ENCODE assay signal across 14 cellular contexts in the genomic region with DNA sequence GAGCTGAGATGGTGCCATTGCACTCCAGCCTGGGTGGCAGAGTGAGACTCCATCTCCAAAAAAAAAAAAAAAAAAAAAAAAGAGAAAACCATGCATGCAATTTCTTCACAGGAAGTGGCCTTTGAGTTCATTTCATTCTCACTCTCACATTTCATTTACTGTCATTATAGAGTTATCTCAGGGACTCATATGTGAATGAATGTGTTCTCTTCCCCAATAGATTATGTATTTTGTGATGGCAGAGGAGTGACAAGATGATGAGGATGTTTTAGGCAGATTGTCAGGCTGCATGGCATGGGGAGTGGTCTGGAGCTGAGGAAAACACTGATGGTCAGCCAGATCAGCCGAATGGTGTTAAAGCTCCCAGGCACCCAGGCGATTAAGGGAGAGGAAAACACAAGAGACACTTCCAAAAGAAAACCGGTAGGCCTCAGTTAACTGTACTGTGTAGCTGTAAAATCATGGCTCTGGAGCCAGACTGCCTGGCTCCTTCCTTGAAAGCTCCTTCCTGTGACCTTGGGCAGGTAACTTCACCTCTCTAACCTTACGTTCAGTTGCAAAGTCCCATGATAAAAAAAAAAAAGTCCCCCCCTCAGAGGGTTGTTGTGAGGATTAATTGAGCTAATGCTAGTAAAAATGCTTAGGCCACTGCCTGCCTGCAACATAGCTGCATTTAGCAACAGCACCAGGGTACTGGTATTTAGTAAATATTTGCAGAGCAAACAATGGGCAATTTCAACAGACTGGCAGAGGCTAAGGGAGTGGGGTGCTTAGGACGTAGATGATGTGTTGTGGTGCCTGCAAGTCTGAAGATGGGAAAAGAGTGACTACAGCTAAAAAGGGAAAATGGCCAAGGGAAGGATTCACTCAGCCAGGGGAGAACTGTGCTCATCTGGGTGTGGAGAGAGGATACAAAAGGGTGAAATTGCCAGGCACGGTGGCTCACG. TPM values are rescaled to one million over a fixed set of nuclear protein-coding genes. Genes with fewer than 3 reads are reported as not detected.
DNase-seq lines count a peak whose midpoint lies in the region; ATAC-seq and TF ChIP-seq lines count a peak whose summit lies in the region.
"Had no signal": no experiment of that assay in that cellular context is flagged by ENCODE, and none has a peak within 500 bp of the region (broad histone marks: within the 10 kb centered on the region; RNA-seq: fewer than 3 reads in every experiment).

No MANE protein-coding gene starts in this region.

- no peak overlapping the region for H2BK120ac ChIP-seq in H9 (ENCODE audit: low read depth, low read length, poor library complexity, severe bottlenecking)

- CTCF ChIA-PET in T-cell (lab: Charles Lee): interaction anchor here in 1 of 2 donors (0.7 kb wide), 1 partner anchor 1764 kb away, joined by 8 read pairs; no protein-coding TSS in a partner anchor

- no CpG with 5 or more reads among the region's 7 CpGs for WGBS in H9 (ENCODE audit: extremely low coverage, insufficient read length, low lambda C conversion rate)
- WGBS in liver: 26% methylated on average over 7 of the region's 7 CpGs

- no peak overlapping the region for H2AK5ac ChIP-seq in H9 (ENCODE audit: insufficient read length, low read length)

- H3K27ac Mint-ChIP-seq in CD14-positive monocyte: peak overlapping the region; percentile 20 to 86 (median 84)
- peak overlapping the region; percentile 31 to 91 (median 85); a peak in 4 of 7 replicates for H3K27ac Mint-ChIP-seq in H9
- H3K27ac Mint-ChIP-seq in T-cell: peak overlapping the region; percentile 59 to 69

- no peak overlapping the region for H3K18ac ChIP-seq in H9 (ENCODE audit: insufficient read length, low read depth, low read length)

- no peak for DNase-seq in CD14-positive monocyte (ENCODE audit: low spot score)
- no peak for DNase-seq in H9
- no peak for DNase-seq in T-cell
- no peak for DNase-seq in Karpas-422
- no peak for DNase-seq in DMS79 treated with DMSO at 0.1 percent for 48 hours (lab: John Stamatoyannopoulos, UW)
- DNase-seq in DMS114 treated with DMSO at 0.1 percent for 48 hours (lab: John Stamatoyannopoulos, UW; ENCODE audit: unreplicated experiment): no peak
- DNase-seq in iPS-NIHi11 (ENCODE audit: low spot score): no peak
- DNase-seq: dermis blood vessel endothelial cell; DND-41; head of caudate nucleus; nucleus accumbens; stimulated activated CD4-positive, alpha-beta T cell treated with anti-CD3 and anti-CD28 coated beads, Interleukin-4, amount 100 ng/mL, for 1 hour; trophoblast cell had no signal

- no peaks in the 10 kb centered on the region for H3K27me3 ChIP-seq in H9 (ENCODE audit: insufficient read depth, low read length)
- no peaks in the 10 kb centered on the region for H3K27me3 ChIP-seq in liver (ENCODE audit: control insufficient read depth in 4 of 4, insufficient read depth in 4 of 4, low read length in 3 of 4)
- no peaks in the 10 kb centered on the region for H3K27me3 ChIP-seq in Karpas-422 (ENCODE audit: low read length)

- no peak overlapping the region for H3K4ac ChIP-seq in H9 (ENCODE audit: low read depth, low read length)

- no peak overlapping the region for H3K56ac ChIP-seq in H9 (ENCODE audit: insufficient read length, low read depth, low read length)

- TF ChIP-seq RAD21 in liver (IDR thresholded peaks at IDR 0.05): peak; percentile 12 to 52

- H3K36me3 ChIP-seq in liver (ENCODE audit: control insufficient read depth in 4 of 4, insufficient read depth in 3 of 4, low read depth in 1 of 4, low read length in 3 of 4): no peaks in the 10 kb centered on the region
- H3K36me3 ChIP-seq in Karpas-422 (ENCODE audit: insufficient read depth, low read length): no peaks in the 10 kb centered on the region

- H2BK15ac ChIP-seq in H9 (ENCODE audit: low read depth, low read length): no peak overlapping the region

- H3K23ac ChIP-seq in H9 (ENCODE audit: insufficient read length, low read depth, low read length): no peak overlapping the region

- peaks cover 59 to 73% of the 10 kb centered on the region in 2 donors for H3K36me3 Mint-ChIP-seq in CD14-positive monocyte
- H3K36me3 Mint-ChIP-seq in H9 (ENCODE audit: insufficient read depth in 1 of 3, low read depth in 3 of 3): peaks cover 17 to 50% (median 38%) of the 10 kb centered on the region in 3 experiments
- H3K36me3 Mint-ChIP-seq in T-cell: peaks cover 16% of the 10 kb centered on the region

- ATAC-seq in T-cell (replicated peaks in 1 of 4): no peak

- peaks cover 10% of the 10 kb centered on the region for H3K23me2 ChIP-seq in H9 (ENCODE audit: insufficient read length, low read depth, low read length, poor library complexity, severe bottlenecking)

- H3K4me1 ChIP-seq in H9 (ENCODE audit: insufficient read depth, low read length) (peaks cover 12% of the 10 kb centered on the region), liver (ENCODE audit: control insufficient read depth in 4 of 4, insufficient read depth in 4 of 4, low read length in 3 of 4) (peaks cover 17 to 59% (median 43%) of the 10 kb centered on the region in 4 donors), Karpas-422 (ENCODE audit: low read length) (peaks cover 4% of the 10 kb centered on the region)

- H2BK5ac ChIP-seq in H9 (ENCODE audit: insufficient read length, low read length): no peak overlapping the region

- H3K9me3 ChIP-seq in H9 (ENCODE audit: control insufficient read depth, low read depth, low read length): no peaks in the 10 kb centered on the region
- no peaks in the 10 kb centered on the region for H3K9me3 ChIP-seq in liver (ENCODE audit: control insufficient read depth in 4 of 4, low read length in 3 of 4)
- no peaks in the 10 kb centered on the region for H3K9me3 ChIP-seq in Karpas-422 (ENCODE audit: low read length)

- H2BK12ac ChIP-seq in H9 (ENCODE audit: insufficient read length, low read depth, low read length): no peak overlapping the region

- H3K4me3 Mint-ChIP-seq in CD14-positive monocyte: peak overlapping the region in 1 of 2 donors; percentile 49
- H3K4me3 Mint-ChIP-seq in H9: peak overlapping the region in 1 of 2 experiments; percentile 24; a peak in 1 of 5 replicates
- H3K4me3 Mint-ChIP-seq in T-cell: no peak overlapping the region

- H3K9me2 ChIP-seq in Karpas-422 (replicated peaks; ENCODE audit: insufficient read depth, low read length): no peaks in the 10 kb centered on the region

- no peak overlapping the region for H4K8ac ChIP-seq in H9 (replicated peaks; ENCODE audit: insufficient read length, low read depth, low read length)

- H3K9me3 Mint-ChIP-seq in CD14-positive monocyte: peaks cover 0 to 4% (median 0%) of the 10 kb centered on the region in 7 donors
- H3K9me3 Mint-ChIP-seq in H9: no peaks in the 10 kb centered on the region; a peak in 1 of 5 replicates
- no peaks in the 10 kb centered on the region for H3K9me3 Mint-ChIP-seq in T-cell

- H3K9ac ChIP-seq in H9 (ENCODE audit: extremely low read depth, insufficient read length, low read length) (no peak overlapping the region), liver (ENCODE audit: low read depth in 1 of 2, low read length in 2 of 2) (peak overlapping the region in 1 of 2 donors; percentile 59), Karpas-422 (ENCODE audit: low read length) (no peak overlapping the region)

- H2BK20ac ChIP-seq in H9 (ENCODE audit: low read depth, low read length, poor library complexity, severe bottlenecking): no peak overlapping the region

- POLR2A ChIA-PET in T-cell (lab: Charles Lee): interaction anchor here (0.5 to 0.8 kb wide), 3 partner anchors 22 to 73 kb away, joined by 3 to 8 read pairs (median 3); a partner anchor contains a TSS

- H3K4me2 ChIP-seq in H9 (ENCODE audit: insufficient read depth, insufficient read length, low read length) (no peak overlapping the region), Karpas-422 (ENCODE audit: low read depth, low read length, poor library complexity, severe bottlenecking) (no peak overlapping the region)

- intact Hi-C loops in CD14-positive monocyte (cut with micrococcal nuclease): no loop called here

- no peak overlapping the region for H4K91ac ChIP-seq in H9 (ENCODE audit: insufficient read length, low read depth, low read length)

- no peak overlapping the region for H3T11ph ChIP-seq in H9 (ENCODE audit: low read length)

- H3K4me3 ChIP-seq in liver (ENCODE audit: low read depth in 1 of 3, low read length in 3 of 3): no peak overlapping the region
- H3K4me3 ChIP-seq in Karpas-422 (ENCODE audit: low read length): no peak overlapping the region

- H2AFZ ChIP-seq in H9 (ENCODE audit: low read length): no peak overlapping the region
- H2AFZ ChIP-seq in Karpas-422 (ENCODE audit: low read length): no peak overlapping the region

- 0 out of 2 replicates have a peak overlapping the region, but pooled peaks have one; percentile 50 for H3K14ac ChIP-seq in H9 (ENCODE audit: insufficient read depth, low read length)

- no peak overlapping the region for H4K5ac ChIP-seq in H9 (ENCODE audit: insufficient read length, low read depth, low read length)

- H3K27ac ChIP-seq in H9 (ENCODE audit: insufficient read length, low read depth, low read length) (peak overlapping the region; percentile 58), liver (ENCODE audit: low read depth in 1 of 2, low read length in 2 of 2) (peak overlapping the region; percentile 81 to 95), Karpas-422 (ENCODE audit: low read length) (no peak overlapping the region)

- H4K20me1 ChIP-seq in H9 (ENCODE audit: control insufficient read depth, insufficient read depth, insufficient read length) (no peaks in the 10 kb centered on the region), Karpas-422 (ENCODE audit: insufficient read depth, low read depth, low read length) (no peaks in the 10 kb centered on the region; the same call in 1 of the 2 replicates)

- H3K79me2 ChIP-seq in H9 (ENCODE audit: insufficient read depth, low read length): peaks cover 8% of the 10 kb centered on the region; the same call in 1 of the 2 replicates
- peaks cover 8% of the 10 kb centered on the region; the same call in 1 of the 2 replicates for H3K79me2 ChIP-seq in Karpas-422 (ENCODE audit: low read length)

- TF ChIP-seq CTCF in CD14-positive monocyte (IDR thresholded peaks at IDR 0.05): no peak
- no peak for TF ChIP-seq CTCF in H9 (conservative IDR thresholded peaks at IDR 0.05)
- no peak for TF ChIP-seq CTCF in liver (IDR thresholded peaks at IDR 0.05; ENCODE audit: low read depth, low read length, missing input control)

- H3K4me1 Mint-ChIP-seq in CD14-positive monocyte (peaks cover 79% of the 10 kb centered on the region), H9 (peaks cover 53 to 57% of the 10 kb centered on the region in 2 experiments), T-cell (peaks cover 47 to 59% (median 48%) of the 10 kb centered on the region in 3 donors)

- peaks cover 4% of the 10 kb centered on the region for H3K79me1 ChIP-seq in H9 (ENCODE audit: insufficient read depth, low read depth, low read length, poor library complexity, severe bottlenecking)

- H3K27me3 Mint-ChIP-seq in CD14-positive monocyte (ENCODE audit: low read depth in 3 of 3) (peaks cover 0 to 3% (median 0%) of the 10 kb centered on the region in 3 donors), H9 (ENCODE audit: low read depth) (no peaks in the 10 kb centered on the region), T-cell (no peaks in the 10 kb centered on the region)

RNA-seq across cellular contexts. Expression of a gene that starts 6.9 kb away (rescaled TPM):
- polyA plus RNA-seq in CD14-positive monocyte: 10 to 100 TPM; 29.4 to 62.4 TPM
- total RNA-seq in H9 (2021): 128 and 129 TPM in 2 replicates
- 10 to 100 TPM; 23.3 to 29.0 (median 28.3) TPM for total RNA-seq in T-cell
- 10 to 100 TPM; 14.4 to 15.1 TPM for total RNA-seq in liver
- polyA plus RNA-seq in liver: 1 to 10 TPM; 2.7 to 9.0 TPM
- 8.3 and 12.0 TPM in 2 replicates for total RNA-seq in Karpas-422 (2014; rRNA removed; shearing (Covaris generic); ENCODE audit: low replicate concordance)

RNA-seq across cellular contexts. Expression of a gene that starts 8.6 kb away (rescaled TPM):
- polyA plus RNA-seq in CD14-positive monocyte (10 to 100 TPM; 17.0 to 34.4 TPM), liver (1 to 10 TPM; 4.3 to 4.6 TPM)
- total RNA-seq in H9 (2021) (7.3 and 8.1 TPM in 2 replicates), T-cell (10 to 100 TPM; 20.6 to 47.9 (median 23.4) TPM), liver (1 to 10 TPM; 5.9 to 7.4 TPM)
- 2.5 and 3.6 TPM in 2 replicates for total RNA-seq in Karpas-422 (2014; rRNA removed; shearing (Covaris generic); ENCODE audit: low replicate concordance)

RNA-seq across cellular contexts. Expression of a gene that starts 35.2 kb away (rescaled TPM):
- 10 to 100 TPM in 1 of 2 donors, 1 to 10 TPM in 1; 8.3 to 10.6 TPM for polyA plus RNA-seq in CD14-positive monocyte
- total RNA-seq in H9 (2021): 30.5 and 33.2 TPM in 2 replicates
- 10 to 100 TPM; 11.0 to 18.9 (median 15.0) TPM for total RNA-seq in T-cell
- 10 to 100 TPM in 1 of 2 donors, 1 to 10 TPM in 1; 5.3 to 23.4 TPM for total RNA-seq in liver
- 1 to 10 TPM; 1.6 to 1.9 TPM for polyA plus RNA-seq in liver
- total RNA-seq in Karpas-422 (2014; rRNA removed; shearing (Covaris generic); ENCODE audit: low replicate concordance): 10.4 and 11.4 TPM in 2 replicates
